ENCODE assay signal across 6 cellular contexts in the genomic region with DNA sequence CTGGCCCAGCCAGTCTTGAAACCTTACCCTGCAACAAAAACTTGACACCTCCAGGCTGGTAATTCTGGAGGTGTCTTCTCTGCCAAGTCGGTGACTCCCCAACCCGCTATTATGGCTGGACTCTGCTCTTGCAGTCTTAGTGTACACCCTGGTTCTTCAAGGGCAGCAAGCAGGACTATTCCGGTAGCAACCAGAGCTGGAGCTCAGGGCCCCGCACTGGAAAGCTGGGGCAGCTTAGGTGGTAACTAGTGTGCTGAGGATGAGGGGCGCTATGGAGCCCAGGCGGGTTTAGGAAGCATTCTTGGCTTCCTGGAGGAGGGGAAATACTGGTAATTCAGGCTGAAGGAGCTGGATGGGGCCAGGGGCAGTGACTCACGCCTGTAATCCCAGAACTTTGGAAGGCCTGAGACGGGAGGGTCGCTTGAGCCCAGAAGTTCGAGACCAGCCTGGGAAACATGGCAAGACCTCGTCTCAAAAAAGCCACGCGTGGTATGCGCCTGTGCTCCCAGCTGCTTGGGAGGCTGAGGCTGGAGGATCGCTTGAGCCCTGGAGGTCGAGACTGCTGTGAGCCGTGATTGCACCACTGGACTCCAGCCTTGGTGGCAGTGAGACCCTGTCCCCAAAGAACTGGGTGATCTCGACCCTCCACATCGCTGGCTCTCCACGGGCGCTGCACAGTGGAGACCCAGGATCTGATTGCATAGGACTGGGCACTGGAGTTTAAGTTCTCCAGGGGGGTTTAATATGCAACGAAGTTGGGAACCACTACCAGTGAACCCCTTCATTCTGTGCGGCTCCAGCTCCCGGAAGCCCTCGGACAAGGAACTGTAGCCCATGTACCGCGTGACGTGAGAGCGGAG. TPM values are rescaled to one million over a fixed set of nuclear protein-coding genes. Genes with fewer than 3 reads are reported as not detected.
A peak's percentile ranks its signal among the peaks of the same experiment; 100 is the strongest.
DNase-seq lines count a peak whose midpoint lies in the region; ATAC-seq lines count a peak whose summit lies in the region.

No MANE protein-coding gene starts in this region.

- H3K79me1 ChIP-seq in mesenchymal stem cell (replicated peaks; ENCODE audit: low read length, poor library complexity, severe bottlenecking), result peaks cover 26% of the 10 kb centered on the region

- no peak overlapping the region for H2BK15ac ChIP-seq in mesenchymal stem cell (ENCODE audit: low read depth, poor library complexity, severe bottlenecking)

- ATAC-seq in GM19351 (IDR thresholded peaks at IDR 0.05; ENCODE audit: unreplicated experiment), result no peak
- ATAC-seq in activated naive CD4-positive, alpha-beta T cell treated with anti-CD3 and anti-CD28 coated beads, Interleukin-2, amount 50 U/mL, for 72 hours, result no peak

- peak overlapping the region; percentile 69 for H3K4me2 ChIP-seq in mesenchymal stem cell (ENCODE audit: low read length, poor library complexity, severe bottlenecking)

- no peaks in the 10 kb centered on the region for H3K9me3 ChIP-seq in mesenchymal stem cell (ENCODE audit: control insufficient read depth, low read length)

- peak overlapping the region in 1 of 2 experiments; percentile 62 for H3K14ac ChIP-seq in mesenchymal stem cell (ENCODE audit: low read length in 2 of 2)

- H4K91ac ChIP-seq in mesenchymal stem cell (ENCODE audit: low read length), result peak overlapping the region; percentile 22

- no peak overlapping the region for H2BK120ac ChIP-seq in mesenchymal stem cell (ENCODE audit: low read depth, low read length)

- H3K23ac ChIP-seq in mesenchymal stem cell (ENCODE audit: low read length in 2 of 2), result peak overlapping the region in 1 of 2 experiments; percentile 61

- H4K8ac ChIP-seq in mesenchymal stem cell (ENCODE audit: low read length), result peak overlapping the region; percentile 96

- no peaks in the 10 kb centered on the region for H3K4me1 Mint-ChIP-seq in activated T-helper 1 cell treated with anti-CD3 and anti-CD28 coated beads, Interleukin-12 subunit alpha, Interleukin-12 subunit beta, Interleukin-2, Interleukin-4 antibody, amounts not matched to agents 30 ng/mL and 10 ng/mL and 1 ng/mL, durations not matched to agents 14 hours and 24 hours and 36 hours (ENCODE audit: low read depth)

- H2AK5ac ChIP-seq in mesenchymal stem cell (ENCODE audit: low read length, severe bottlenecking), result no peak overlapping the region

- no peaks in the 10 kb centered on the region for H3K9me3 Mint-ChIP-seq in activated T-helper 1 cell treated with anti-CD3 and anti-CD28 coated beads, Interleukin-12 subunit alpha, Interleukin-12 subunit beta, Interleukin-2, Interleukin-4 antibody, amounts not matched to agents 30 ng/mL and 10 ng/mL and 1 ng/mL, durations not matched to agents 14 hours and 24 hours and 36 hours
- H3K9me3 Mint-ChIP-seq in activated naive CD4-positive, alpha-beta T cell treated with anti-CD3 and anti-CD28 coated beads, Interleukin-2, amount 50 U/mL, for 72 hours, result no peaks in the 10 kb centered on the region

- H3K9ac ChIP-seq in mesenchymal stem cell (ENCODE audit: low read length), result peak overlapping the region; percentile 87

- H3K36me3 ChIP-seq in mesenchymal stem cell (ENCODE audit: control insufficient read depth in 1 of 2, insufficient read depth in 2 of 2, low read depth in 1 of 2, low read length in 2 of 2), result peaks cover 27 to 30% of the 10 kb centered on the region in 2 experiments

- no peak overlapping the region for H2BK12ac ChIP-seq in mesenchymal stem cell (ENCODE audit: low read length in 2 of 2)

- DNase-seq in ELF-1 (ENCODE audit: low read depth, low spot score), result peak; percentile 93
- no peak for DNase-seq in activated T-helper 1 cell treated with anti-CD3 and anti-CD28 coated beads, Interleukin-12 subunit alpha, Interleukin-12 subunit beta, Interleukin-2, Interleukin-4 antibody, amounts not matched to agents 30 ng/mL and 10 ng/mL and 1 ng/mL, durations not matched to agents 14 hours and 24 hours and 36 hours (ENCODE audit: low spot score)
- peak; percentile 50 for DNase-seq in mesenchymal stem cell
- no peak for DNase-seq in NCI-H2171 treated with DMSO at 0.1 percent for 48 hours (lab: John Stamatoyannopoulos, UW)
- no peak for DNase-seq in activated naive CD4-positive, alpha-beta T cell treated with anti-CD3 and anti-CD28 coated beads, Interleukin-2, amount 50 U/mL, for 72 hours (ENCODE audit: low spot score in 2 of 2)

- H3K27me3 ChIP-seq in mesenchymal stem cell (ENCODE audit: control insufficient read depth in 1 of 2, insufficient read depth in 1 of 2, low read length in 2 of 2), result no peaks in the 10 kb centered on the region

- peaks cover 22% of the 10 kb centered on the region for H3K27me3 Mint-ChIP-seq in activated T-helper 1 cell treated with anti-CD3 and anti-CD28 coated beads, Interleukin-12 subunit alpha, Interleukin-12 subunit beta, Interleukin-2, Interleukin-4 antibody, amounts not matched to agents 30 ng/mL and 10 ng/mL and 1 ng/mL, durations not matched to agents 14 hours and 24 hours and 36 hours (ENCODE audit: insufficient read depth)

- peak overlapping the region; percentile 71 for H3K4me3 Mint-ChIP-seq in activated T-helper 1 cell treated with anti-CD3 and anti-CD28 coated beads, Interleukin-12 subunit alpha, Interleukin-12 subunit beta, Interleukin-2, Interleukin-4 antibody, amounts not matched to agents 30 ng/mL and 10 ng/mL and 1 ng/mL, durations not matched to agents 14 hours and 24 hours and 36 hours

- peak overlapping the region; percentile 57 to 92 for H3K4me3 ChIP-seq in mesenchymal stem cell (ENCODE audit: insufficient read depth in 1 of 2, low read depth in 1 of 2, low read length in 2 of 2)

- H3K18ac ChIP-seq in mesenchymal stem cell (ENCODE audit: low read depth in 1 of 2, low read length in 2 of 2), result peak overlapping the region in 1 of 2 experiments; percentile 67

- H2BK5ac ChIP-seq in mesenchymal stem cell (ENCODE audit: low read depth, low read length, poor library complexity, severe bottlenecking), result no peak overlapping the region

- peak overlapping the region; percentile 18 for H3K27ac Mint-ChIP-seq in activated T-helper 1 cell treated with anti-CD3 and anti-CD28 coated beads, Interleukin-12 subunit alpha, Interleukin-12 subunit beta, Interleukin-2, Interleukin-4 antibody, amounts not matched to agents 30 ng/mL and 10 ng/mL and 1 ng/mL, durations not matched to agents 14 hours and 24 hours and 36 hours
- no peak overlapping the region for H3K27ac Mint-ChIP-seq in activated naive CD4-positive, alpha-beta T cell treated with anti-CD3 and anti-CD28 coated beads, Interleukin-2, amount 50 U/mL, for 72 hours

- peaks cover 20% of the 10 kb centered on the region for H3K36me3 Mint-ChIP-seq in activated T-helper 1 cell treated with anti-CD3 and anti-CD28 coated beads, Interleukin-12 subunit alpha, Interleukin-12 subunit beta, Interleukin-2, Interleukin-4 antibody, amounts not matched to agents 30 ng/mL and 10 ng/mL and 1 ng/mL, durations not matched to agents 14 hours and 24 hours and 36 hours (ENCODE audit: low read depth)
- H3K36me3 Mint-ChIP-seq in activated naive CD4-positive, alpha-beta T cell treated with anti-CD3 and anti-CD28 coated beads, Interleukin-2, amount 50 U/mL, for 72 hours, result peaks cover 0 to 6% of the 10 kb centered on the region in 2 donors

- H3K27ac ChIP-seq in mesenchymal stem cell (ENCODE audit: low read length, poor library complexity, severe bottlenecking), result no peak overlapping the region

- H2AFZ ChIP-seq in mesenchymal stem cell (ENCODE audit: low read depth, low read length), result no peak overlapping the region

- peak overlapping the region in 1 of 2 experiments; percentile 29 for H3K4ac ChIP-seq in mesenchymal stem cell (ENCODE audit: low read depth in 1 of 2, low read length in 2 of 2)

- 34% methylated on average over 26 of the region's 29 CpGs for WGBS in mesenchymal stem cell

- H3K4me1 ChIP-seq in mesenchymal stem cell (ENCODE audit: control insufficient read depth, insufficient read depth, low read depth, low read length), result peaks cover 29% of the 10 kb centered on the region

- intact Hi-C loops in activated T-helper 1 cell treated with anti-CD3 and anti-CD28 coated beads, Interleukin-12 subunit alpha, Interleukin-12 subunit beta, Interleukin-2, Interleukin-4 antibody, amounts not matched to agents 30 ng/mL and 10 ng/mL and 1 ng/mL, durations not matched to agents 14 hours and 24 hours and 36 hours (cut with micrococcal nuclease), result no loop called here

RNA-seq across cellular contexts. Expression of gene AIFM3, which starts 10.6 kb away (rescaled TPM):
- total RNA-seq in activated T-helper 1 cell treated with anti-CD3 and anti-CD28 coated beads, Interleukin-12 subunit alpha, Interleukin-12 subunit beta, Interleukin-2, Interleukin-4 antibody, amounts not matched to agents 30 ng/mL and 10 ng/mL and 1 ng/mL, durations not matched to agents 14 hours and 24 hours and 36 hours, result 0.88 and 0.93 TPM in 2 replicates
- polyA plus RNA-seq in mesenchymal stem cell (2013, experiment 1 of 2), result 0.18 TPM
- polyA plus RNA-seq in mesenchymal stem cell (2013, experiment 2 of 2), result 0.08 TPM
- under 1 TPM; 0.11 to 0.12 TPM for total RNA-seq in activated naive CD4-positive, alpha-beta T cell treated with anti-CD3 and anti-CD28 coated beads, Interleukin-2, amount 50 U/mL, for 72 hours

RNA-seq across cellular contexts. Expression of gene LZTR1, which starts 25.6 kb away (rescaled TPM):
- 81.9 and 87.5 TPM in 2 replicates for total RNA-seq in activated T-helper 1 cell treated with anti-CD3 and anti-CD28 coated beads, Interleukin-12 subunit alpha, Interleukin-12 subunit beta, Interleukin-2, Interleukin-4 antibody, amounts not matched to agents 30 ng/mL and 10 ng/mL and 1 ng/mL, durations not matched to agents 14 hours and 24 hours and 36 hours
- 32.0 TPM for polyA plus RNA-seq in mesenchymal stem cell (2013, experiment 1 of 2)
- 29.6 TPM for polyA plus RNA-seq in mesenchymal stem cell (2013, experiment 2 of 2)
- 10 to 100 TPM; 30.7 to 41.8 TPM for total RNA-seq in activated naive CD4-positive, alpha-beta T cell treated with anti-CD3 and anti-CD28 coated beads, Interleukin-2, amount 50 U/mL, for 72 hours

RNA-seq across cellular contexts. Expression of gene CRKL, which starts 39.3 kb away (rescaled TPM):
- total RNA-seq in activated T-helper 1 cell treated with anti-CD3 and anti-CD28 coated beads, Interleukin-12 subunit alpha, Interleukin-12 subunit beta, Interleukin-2, Interleukin-4 antibody, amounts not matched to agents 30 ng/mL and 10 ng/mL and 1 ng/mL, durations not matched to agents 14 hours and 24 hours and 36 hours, result 78.2 and 79.2 TPM in 2 replicates
- polyA plus RNA-seq in mesenchymal stem cell (2013, experiment 1 of 2), result 25.1 TPM
- 25.3 TPM for polyA plus RNA-seq in mesenchymal stem cell (2013, experiment 2 of 2)
- 10 to 100 TPM; 70.0 to 84.9 TPM for total RNA-seq in activated naive CD4-positive, alpha-beta T cell treated with anti-CD3 and anti-CD28 coated beads, Interleukin-2, amount 50 U/mL, for 72 hours

RNA-seq across cellular contexts. Expression of gene THAP7, which starts 45.4 kb away (rescaled TPM):
- total RNA-seq in activated T-helper 1 cell treated with anti-CD3 and anti-CD28 coated beads, Interleukin-12 subunit alpha, Interleukin-12 subunit beta, Interleukin-2, Interleukin-4 antibody, amounts not matched to agents 30 ng/mL and 10 ng/mL and 1 ng/mL, durations not matched to agents 14 hours and 24 hours and 36 hours, result 35.1 and 36.8 TPM in 2 replicates
- 15.5 TPM for polyA plus RNA-seq in mesenchymal stem cell (2013, experiment 1 of 2)
- polyA plus RNA-seq in mesenchymal stem cell (2013, experiment 2 of 2), result 15.1 TPM
- 10 to 100 TPM; 21.9 to 23.9 TPM for total RNA-seq in activated naive CD4-positive, alpha-beta T cell treated with anti-CD3 and anti-CD28 coated beads, Interleukin-2, amount 50 U/mL, for 72 hours

RNA-seq across cellular contexts. Expression of gene P2RX6, which starts 58.5 kb away (rescaled TPM):
- 0.18 and 0.22 TPM in 2 replicates for total RNA-seq in activated T-helper 1 cell treated with anti-CD3 and anti-CD28 coated beads, Interleukin-12 subunit alpha, Interleukin-12 subunit beta, Interleukin-2, Interleukin-4 antibody, amounts not matched to agents 30 ng/mL and 10 ng/mL and 1 ng/mL, durations not matched to agents 14 hours and 24 hours and 36 hours
- polyA plus RNA-seq in mesenchymal stem cell (2013, experiment 1 of 2), result 1.6 TPM
- 1.5 TPM for polyA plus RNA-seq in mesenchymal stem cell (2013, experiment 2 of 2)
- under 1 TPM in 1 of 2 donors, not detected in 1; 0.34 TPM for total RNA-seq in activated naive CD4-positive, alpha-beta T cell treated with anti-CD3 and anti-CD28 coated beads, Interleukin-2, amount 50 U/mL, for 72 hours

Comparison
In these comparisons a context has a peak if more than half of its experiments do, and no peak if none do; other contexts are left out.
1. DNase-seq: peak in ELF-1 (single experiment) and mesenchymal stem cell (single experiment); none in activated T-helper 1 cell treated with anti-CD3 and anti-CD28 coated beads, Interleukin-12 subunit alpha, Interleukin-12 subunit beta, Interleukin-2, Interleukin-4 antibody, amounts not matched to agents 30 ng/mL and 10 ng/mL and 1 ng/mL, durations not matched to agents 14 hours and 24 hours and 36 hours (single experiment), NCI-H2171 treated with DMSO at 0.1 percent for 48 hours (single experiment) and activated naive CD4-positive, alpha-beta T cell treated with anti-CD3 and anti-CD28 coated beads, Interleukin-2, amount 50 U/mL, for 72 hours (0 of 2).